Comparison of ENCODE assay signal across 1 cellular context in the genomic region with DNA sequence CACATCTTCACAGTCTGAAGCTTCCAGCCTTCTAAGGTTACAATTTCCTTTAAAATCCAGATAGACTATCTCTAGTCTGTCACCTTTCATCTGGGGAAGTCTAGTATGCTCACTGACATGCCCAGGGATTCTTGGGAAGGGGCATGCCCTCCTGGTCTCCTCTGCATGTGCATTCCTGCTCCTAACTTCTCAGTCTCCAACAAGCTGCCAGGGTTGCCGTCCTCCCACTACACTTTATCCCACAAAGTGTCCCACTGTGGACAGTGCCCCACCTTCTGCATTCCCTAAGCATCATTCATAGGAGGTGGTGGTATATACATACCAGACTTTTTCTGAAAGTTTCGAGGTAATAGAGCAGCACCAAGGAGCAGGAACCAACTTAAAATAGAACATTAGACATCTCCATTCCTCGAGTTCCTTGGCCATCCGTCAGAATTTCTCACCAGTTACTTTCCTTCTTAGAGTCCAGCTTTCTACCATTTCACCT.
TF ChIP-seq lines count a peak whose summit lies in the region.

No MANE protein-coding gene starts in this region.

TF ChIP-seq in SK-N-SH, 30 proteins besides CTCF, POLR2A, EP300 and RAD21 (continued from another document):
- TF ChIP-seq, protein P1, sequence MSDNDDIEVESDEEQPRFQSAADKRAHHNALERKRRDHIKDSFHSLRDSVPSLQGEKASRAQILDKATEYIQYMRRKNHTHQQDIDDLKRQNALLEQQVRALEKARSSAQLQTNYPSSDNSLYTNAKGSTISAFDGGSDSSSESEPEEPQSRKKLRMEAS (IDR thresholded peaks at IDR 0.05; ENCODE audit: low read depth), result no peak
- TF ChIP-seq RCOR1 (IDR thresholded peaks at IDR 0.05; ENCODE audit: low read length) (no peak), SMC3 (IDR thresholded peaks at IDR 0.05; ENCODE audit: low read depth, low read length) (no peak), RXRA (IDR thresholded peaks at IDR 0.05; ENCODE audit: borderline replicate concordance, low read depth) (0 out of 2 replicates have a peak, but pooled peaks have one; percentile 30), NFIC (IDR thresholded peaks at IDR 0.05; ENCODE audit: borderline replicate concordance) (peak; percentile 34; the same call in 1 of the 2 replicates), NRF1 (IDR thresholded peaks at IDR 0.05; ENCODE audit: low read depth, low read length) (no peak), RFX5 (IDR thresholded peaks at IDR 0.05; ENCODE audit: low read length) (no peak), MEF2A (IDR thresholded peaks at IDR 0.05; ENCODE audit: borderline replicate concordance, low read depth) (peak; percentile 83), SIN3A (IDR thresholded peaks at IDR 0.05; ENCODE audit: borderline replicate concordance, low read depth, low read length) (no peak), EZH2phosphoT487 (IDR thresholded peaks at IDR 0.05; ENCODE audit: borderline replicate concordance, low read depth) (no peak), JUND (IDR thresholded peaks at IDR 0.05) (peak; percentile 60), CHD2 (IDR thresholded peaks at IDR 0.05; ENCODE audit: low read length, partially characterized antibody) (no peak), ELF1 (IDR thresholded peaks at IDR 0.05) (no peak), TCF12 (IDR thresholded peaks at IDR 0.05) (peak; percentile 55), YY1 (IDR thresholded peaks at IDR 0.05; ENCODE audit: low read depth) (no peak), POLR2AphosphoS5 (IDR thresholded peaks at IDR 0.05; ENCODE audit: low read depth, low read length) (no peak), MXI1 (IDR thresholded peaks at IDR 0.05; ENCODE audit: low read depth, low read length) (no peak), FOXJ3 (CRISPR knock-in tag; IDR thresholded peaks at IDR 0.05) (no peak), TAF1 (IDR thresholded peaks at IDR 0.05; ENCODE audit: borderline replicate concordance, low read depth, low read length) (no peak), FOSL2 (IDR thresholded peaks at IDR 0.05; ENCODE audit: borderline replicate concordance, low read depth) (peak; percentile 27; the same call in 1 of the 2 replicates), FOXM1 (IDR thresholded peaks at IDR 0.05; ENCODE audit: low read depth) (no peak), TEAD4 (IDR thresholded peaks at IDR 0.05; ENCODE audit: borderline replicate concordance, insufficient read depth) (0 out of 2 replicates have a peak, but pooled peaks have one; percentile 15)
- TF ChIP-seq, protein P2, sequence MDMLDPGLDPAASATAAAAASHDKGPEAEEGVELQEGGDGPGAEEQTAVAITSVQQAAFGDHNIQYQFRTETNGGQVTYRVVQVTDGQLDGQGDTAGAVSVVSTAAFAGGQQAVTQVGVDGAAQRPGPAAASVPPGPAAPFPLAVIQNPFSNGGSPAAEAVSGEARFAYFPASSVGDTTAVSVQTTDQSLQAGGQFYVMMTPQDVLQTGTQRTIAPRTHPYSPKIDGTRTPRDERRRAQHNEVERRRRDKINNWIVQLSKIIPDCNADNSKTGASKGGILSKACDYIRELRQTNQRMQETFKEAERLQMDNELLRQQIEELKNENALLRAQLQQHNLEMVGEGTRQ (IDR thresholded peaks at IDR 0.05; ENCODE audit: borderline replicate concordance, low read depth, low read length), result no peak
- TF ChIP-seq, protein P3, sequence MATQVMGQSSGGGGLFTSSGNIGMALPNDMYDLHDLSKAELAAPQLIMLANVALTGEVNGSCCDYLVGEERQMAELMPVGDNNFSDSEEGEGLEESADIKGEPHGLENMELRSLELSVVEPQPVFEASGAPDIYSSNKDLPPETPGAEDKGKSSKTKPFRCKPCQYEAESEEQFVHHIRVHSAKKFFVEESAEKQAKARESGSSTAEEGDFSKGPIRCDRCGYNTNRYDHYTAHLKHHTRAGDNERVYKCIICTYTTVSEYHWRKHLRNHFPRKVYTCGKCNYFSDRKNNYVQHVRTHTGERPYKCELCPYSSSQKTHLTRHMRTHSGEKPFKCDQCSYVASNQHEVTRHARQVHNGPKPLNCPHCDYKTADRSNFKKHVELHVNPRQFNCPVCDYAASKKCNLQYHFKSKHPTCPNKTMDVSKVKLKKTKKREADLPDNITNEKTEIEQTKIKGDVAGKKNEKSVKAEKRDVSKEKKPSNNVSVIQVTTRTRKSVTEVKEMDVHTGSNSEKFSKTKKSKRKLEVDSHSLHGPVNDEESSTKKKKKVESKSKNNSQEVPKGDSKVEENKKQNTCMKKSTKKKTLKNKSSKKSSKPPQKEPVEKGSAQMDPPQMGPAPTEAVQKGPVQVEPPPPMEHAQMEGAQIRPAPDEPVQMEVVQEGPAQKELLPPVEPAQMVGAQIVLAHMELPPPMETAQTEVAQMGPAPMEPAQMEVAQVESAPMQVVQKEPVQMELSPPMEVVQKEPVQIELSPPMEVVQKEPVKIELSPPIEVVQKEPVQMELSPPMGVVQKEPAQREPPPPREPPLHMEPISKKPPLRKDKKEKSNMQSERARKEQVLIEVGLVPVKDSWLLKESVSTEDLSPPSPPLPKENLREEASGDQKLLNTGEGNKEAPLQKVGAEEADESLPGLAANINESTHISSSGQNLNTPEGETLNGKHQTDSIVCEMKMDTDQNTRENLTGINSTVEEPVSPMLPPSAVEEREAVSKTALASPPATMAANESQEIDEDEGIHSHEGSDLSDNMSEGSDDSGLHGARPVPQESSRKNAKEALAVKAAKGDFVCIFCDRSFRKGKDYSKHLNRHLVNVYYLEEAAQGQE (IDR thresholded peaks at IDR 0.05; ENCODE audit: low read depth, low read length), result no peak
- TF ChIP-seq, protein P4, sequence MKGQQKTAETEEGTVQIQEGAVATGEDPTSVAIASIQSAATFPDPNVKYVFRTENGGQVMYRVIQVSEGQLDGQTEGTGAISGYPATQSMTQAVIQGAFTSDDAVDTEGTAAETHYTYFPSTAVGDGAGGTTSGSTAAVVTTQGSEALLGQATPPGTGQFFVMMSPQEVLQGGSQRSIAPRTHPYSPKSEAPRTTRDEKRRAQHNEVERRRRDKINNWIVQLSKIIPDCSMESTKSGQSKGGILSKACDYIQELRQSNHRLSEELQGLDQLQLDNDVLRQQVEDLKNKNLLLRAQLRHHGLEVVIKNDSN (IDR thresholded peaks at IDR 0.05; ENCODE audit: borderline replicate concordance, low read depth), result no peak
- TF ChIP-seq, protein P5, sequence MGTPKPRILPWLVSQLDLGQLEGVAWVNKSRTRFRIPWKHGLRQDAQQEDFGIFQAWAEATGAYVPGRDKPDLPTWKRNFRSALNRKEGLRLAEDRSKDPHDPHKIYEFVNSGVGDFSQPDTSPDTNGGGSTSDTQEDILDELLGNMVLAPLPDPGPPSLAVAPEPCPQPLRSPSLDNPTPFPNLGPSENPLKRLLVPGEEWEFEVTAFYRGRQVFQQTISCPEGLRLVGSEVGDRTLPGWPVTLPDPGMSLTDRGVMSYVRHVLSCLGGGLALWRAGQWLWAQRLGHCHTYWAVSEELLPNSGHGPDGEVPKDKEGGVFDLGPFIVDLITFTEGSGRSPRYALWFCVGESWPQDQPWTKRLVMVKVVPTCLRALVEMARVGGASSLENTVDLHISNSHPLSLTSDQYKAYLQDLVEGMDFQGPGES (IDR thresholded peaks at IDR 0.05; ENCODE audit: low read depth, low read length), result no peak
- TF ChIP-seq, protein P6, sequence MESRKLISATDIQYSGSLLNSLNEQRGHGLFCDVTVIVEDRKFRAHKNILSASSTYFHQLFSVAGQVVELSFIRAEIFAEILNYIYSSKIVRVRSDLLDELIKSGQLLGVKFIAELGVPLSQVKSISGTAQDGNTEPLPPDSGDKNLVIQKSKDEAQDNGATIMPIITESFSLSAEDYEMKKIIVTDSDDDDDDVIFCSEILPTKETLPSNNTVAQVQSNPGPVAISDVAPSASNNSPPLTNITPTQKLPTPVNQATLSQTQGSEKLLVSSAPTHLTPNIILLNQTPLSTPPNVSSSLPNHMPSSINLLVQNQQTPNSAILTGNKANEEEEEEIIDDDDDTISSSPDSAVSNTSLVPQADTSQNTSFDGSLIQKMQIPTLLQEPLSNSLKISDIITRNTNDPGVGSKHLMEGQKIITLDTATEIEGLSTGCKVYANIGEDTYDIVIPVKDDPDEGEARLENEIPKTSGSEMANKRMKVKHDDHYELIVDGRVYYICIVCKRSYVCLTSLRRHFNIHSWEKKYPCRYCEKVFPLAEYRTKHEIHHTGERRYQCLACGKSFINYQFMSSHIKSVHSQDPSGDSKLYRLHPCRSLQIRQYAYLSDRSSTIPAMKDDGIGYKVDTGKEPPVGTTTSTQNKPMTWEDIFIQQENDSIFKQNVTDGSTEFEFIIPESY (IDR thresholded peaks at IDR 0.05; ENCODE audit: borderline replicate concordance, low read depth), result no peak
- TF ChIP-seq, protein P7, sequence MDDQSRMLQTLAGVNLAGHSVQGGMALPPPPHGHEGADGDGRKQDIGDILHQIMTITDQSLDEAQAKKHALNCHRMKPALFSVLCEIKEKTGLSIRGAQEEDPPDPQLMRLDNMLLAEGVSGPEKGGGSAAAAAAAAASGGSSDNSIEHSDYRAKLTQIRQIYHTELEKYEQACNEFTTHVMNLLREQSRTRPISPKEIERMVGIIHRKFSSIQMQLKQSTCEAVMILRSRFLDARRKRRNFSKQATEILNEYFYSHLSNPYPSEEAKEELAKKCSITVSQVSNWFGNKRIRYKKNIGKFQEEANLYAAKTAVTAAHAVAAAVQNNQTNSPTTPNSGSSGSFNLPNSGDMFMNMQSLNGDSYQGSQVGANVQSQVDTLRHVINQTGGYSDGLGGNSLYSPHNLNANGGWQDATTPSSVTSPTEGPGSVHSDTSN (IDR thresholded peaks at IDR 0.05), result no peak
